19 cellular contexts compared by ENCODE assay signal in genomic region chr20:50392138-50392866, GRCh38.
DNase-seq lines count a peak whose midpoint lies in the region; ATAC-seq and TF ChIP-seq lines count a peak whose summit lies in the region.
"Had no signal": no experiment of that assay in that cellular context is flagged by ENCODE, and none has a peak within 500 bp of the region (broad histone marks: within the 10 kb centered on the region; RNA-seq: fewer than 3 reads in every experiment).

No MANE protein-coding gene starts in this region.

- H3K27me3 Mint-ChIP-seq in activated naive CD4-positive, alpha-beta T cell treated with anti-CD3 and anti-CD28 coated beads for 36 hours (ENCODE audit: low read depth) = no peaks in the 10 kb centered on the region
- no peaks in the 10 kb centered on the region for H3K27me3 Mint-ChIP-seq in T-cell
- peaks cover 18% of the 10 kb centered on the region for H3K27me3 Mint-ChIP-seq in activated CD8-positive, alpha-beta memory T cell treated with anti-CD3 and anti-CD28 coated beads, Interleukin-2, amount 10 ng/mL, durations not matched to agents 7 days and 5 days

- H3K36me3 Mint-ChIP-seq in activated naive CD4-positive, alpha-beta T cell treated with anti-CD3 and anti-CD28 coated beads for 36 hours (ENCODE audit: low read depth) = no peaks in the 10 kb centered on the region
- H3K36me3 Mint-ChIP-seq in T-cell = no peaks in the 10 kb centered on the region
- no peaks in the 10 kb centered on the region for H3K36me3 Mint-ChIP-seq in activated CD8-positive, alpha-beta memory T cell treated with anti-CD3 and anti-CD28 coated beads, Interleukin-2, amount 10 ng/mL, durations not matched to agents 7 days and 5 days

- no peak overlapping the region for H3K27ac Mint-ChIP-seq in activated naive CD4-positive, alpha-beta T cell treated with anti-CD3 and anti-CD28 coated beads for 36 hours
- H3K27ac Mint-ChIP-seq in T-cell = no peak overlapping the region
- H3K27ac Mint-ChIP-seq in activated CD8-positive, alpha-beta memory T cell treated with anti-CD3 and anti-CD28 coated beads, Interleukin-2, amount 10 ng/mL, durations not matched to agents 7 days and 5 days = no peak overlapping the region

- POLR2A ChIA-PET in T-cell (lab: Charles Lee) = no interaction called here

- DNase-seq in activated naive CD4-positive, alpha-beta T cell treated with anti-CD3 and anti-CD28 coated beads for 36 hours = peak; percentile 16
- no peak for DNase-seq in activated naive CD4-positive, alpha-beta T cell (lab: John Stamatoyannopoulos, UW)
- DNase-seq in T-cell = peak in 23 of 34 experiments; percentile 6 to 53 (median 25)
- no peak for DNase-seq in stimulated activated naive CD8-positive, alpha-beta T cell treated with anti-CD3 and anti-CD28 coated beads, Interleukin-15, Interleukin-2, amounts not matched to agents 100 U/mL and 50 U/mL, for 24 hours
- DNase-seq in activated CD8-positive, alpha-beta memory T cell treated with anti-CD3 and anti-CD28 coated beads, Interleukin-2, amount 10 ng/mL, durations not matched to agents 7 days and 5 days = no peak
- DNase-seq in GM10266 (ENCODE audit: extremely low spot score) = no peak
- DNase-seq: activated effector memory CD4-positive, alpha-beta T cell treated with Interleukin-2 at 50 U/mL for 16 hours; Caco-2; effector CD4-positive, alpha-beta T cell; H7; hypothalamus; left colon; MM.1S; NCI-H2081 treated with DMSO at 0.1 percent for 48 hours; ovary; stimulated activated naive CD4-positive, alpha-beta T cell treated with Interleukin-2 at 50 U/mL for 16 hours had no signal

- ATAC-seq in T-cell (replicated peaks in 1 of 4) = peak in 2 of 4 experiments; percentile 37 to 85
- peak; percentile 34 for ATAC-seq in esophagus mucosa
- ATAC-seq in stimulated activated naive CD8-positive, alpha-beta T cell treated with anti-CD3 and anti-CD28 coated beads, Interleukin-15, Interleukin-2, amounts not matched to agents 100 U/mL and 50 U/mL, for 24 hours = peak; percentile 54
- ATAC-seq in activated CD8-positive, alpha-beta memory T cell treated with anti-CD3 and anti-CD28 coated beads, Interleukin-2, amount 10 ng/mL, durations not matched to agents 7 days and 5 days = no peak
- ATAC-seq in GM18502 (IDR thresholded peaks at IDR 0.05; ENCODE audit: poor library complexity, unreplicated experiment) = no peak
- ATAC-seq: left colon had no signal

- no peak overlapping the region for H3K4me3 Mint-ChIP-seq in activated naive CD4-positive, alpha-beta T cell treated with anti-CD3 and anti-CD28 coated beads for 36 hours
- H3K4me3 Mint-ChIP-seq in T-cell = no peak overlapping the region
- no peak overlapping the region for H3K4me3 Mint-ChIP-seq in activated CD8-positive, alpha-beta memory T cell treated with anti-CD3 and anti-CD28 coated beads, Interleukin-2, amount 10 ng/mL, durations not matched to agents 7 days and 5 days
- H3K4me3 Mint-ChIP-seq: T-helper 1 cell treated with Interleukin-12 subunit alpha and Interleukin-12 subunit beta and Interleukin-4 antibody, amounts not matched to agents 30 μg/mL and 1 μg/mL, for 36 hours had no signal

- H3K9me3 Mint-ChIP-seq in activated naive CD4-positive, alpha-beta T cell treated with anti-CD3 and anti-CD28 coated beads for 36 hours = no peaks in the 10 kb centered on the region
- H3K9me3 Mint-ChIP-seq in T-cell = no peaks in the 10 kb centered on the region
- no peaks in the 10 kb centered on the region for H3K9me3 Mint-ChIP-seq in activated CD8-positive, alpha-beta memory T cell treated with anti-CD3 and anti-CD28 coated beads, Interleukin-2, amount 10 ng/mL, durations not matched to agents 7 days and 5 days (ENCODE audit: low read depth)
- H3K9me3 Mint-ChIP-seq: T-helper 1 cell treated with Interleukin-12 subunit alpha and Interleukin-12 subunit beta and Interleukin-4 antibody, amounts not matched to agents 30 μg/mL and 1 μg/mL, for 36 hours had no signal

- intact Hi-C loops in activated naive CD4-positive, alpha-beta T cell treated with anti-CD3 and anti-CD28 coated beads for 36 hours (cut with micrococcal nuclease) = no loop called here

- peaks cover 12% of the 10 kb centered on the region for H3K4me1 Mint-ChIP-seq in activated naive CD4-positive, alpha-beta T cell treated with anti-CD3 and anti-CD28 coated beads for 36 hours (ENCODE audit: low read depth)
- peaks cover 15 to 19% (median 19%) of the 10 kb centered on the region in 3 donors for H3K4me1 Mint-ChIP-seq in T-cell
- peaks cover 34% of the 10 kb centered on the region for H3K4me1 Mint-ChIP-seq in activated CD8-positive, alpha-beta memory T cell treated with anti-CD3 and anti-CD28 coated beads, Interleukin-2, amount 10 ng/mL, durations not matched to agents 7 days and 5 days

- CTCF ChIA-PET in activated naive CD4-positive, alpha-beta T cell treated with anti-CD3 and anti-CD28 coated beads for 36 hours (lab: Charles Lee) = no interaction called here
- CTCF ChIA-PET in T-cell (lab: Charles Lee) = interaction anchor here in 1 of 2 donors (0.6 to 1.2 kb wide), 3 partner anchors 9 to 253 kb away, joined by 3 to 8 read pairs (median 5); no protein-coding TSS in a partner anchor
- CTCF ChIA-PET in activated CD8-positive, alpha-beta memory T cell treated with anti-CD3 and anti-CD28 coated beads, Interleukin-2, amount 10 ng/mL, durations not matched to agents 7 days and 5 days (lab: Charles Lee) = interaction anchor here (1.5 kb wide), 1 partner anchor 201 kb away, joined by 3 read pairs; no protein-coding TSS in a partner anchor

- TF ChIP-seq CTCF in GM10266 (IDR thresholded peaks at IDR 0.05; ENCODE audit: control insufficient read depth, insufficient read depth, low read depth, missing control alignments) = no peak

Comparison
In these comparisons a context has a peak if more than half of its experiments do, and no peak if none do; other contexts are left out.
1. DNase-seq: peak in activated naive CD4-positive, alpha-beta T cell treated with anti-CD3 and anti-CD28 coated beads for 36 hours (single experiment) and T-cell (23 of 34); none in activated naive CD4-positive, alpha-beta T cell (0 of 4), stimulated activated naive CD8-positive, alpha-beta T cell treated with anti-CD3 and anti-CD28 coated beads, Interleukin-15, Interleukin-2, amounts not matched to agents 100 U/mL and 50 U/mL, for 24 hours (single experiment), activated CD8-positive, alpha-beta memory T cell treated with anti-CD3 and anti-CD28 coated beads, Interleukin-2, amount 10 ng/mL, durations not matched to agents 7 days and 5 days (single experiment) and GM10266 (single experiment).
2. ATAC-seq: peak in esophagus mucosa (single experiment) and stimulated activated naive CD8-positive, alpha-beta T cell treated with anti-CD3 and anti-CD28 coated beads, Interleukin-15, Interleukin-2, amounts not matched to agents 100 U/mL and 50 U/mL, for 24 hours (single experiment); none in activated CD8-positive, alpha-beta memory T cell treated with anti-CD3 and anti-CD28 coated beads, Interleukin-2, amount 10 ng/mL, durations not matched to agents 7 days and 5 days (single experiment) and GM18502 (single experiment).